ENCODE assay signal across 11 cellular contexts in genomic region chr16:2476345-2476720, GRCh38. TPM values are rescaled to one million over a fixed set of nuclear protein-coding genes. Genes with fewer than 3 reads are reported as not detected.
DNase-seq lines count a peak whose midpoint lies in the region; ATAC-seq and TF ChIP-seq lines count a peak whose summit lies in the region.
"Had no signal": no experiment of that assay in that cellular context is flagged by ENCODE, and none has a peak within 500 bp of the region (broad histone marks: within the 10 kb centered on the region; RNA-seq: fewer than 3 reads in every experiment).

No MANE protein-coding gene starts in this region.

- no peak for ATAC-seq in body of pancreas

- peaks cover 18% of the 10 kb centered on the region for H3K4me1 Mint-ChIP-seq in neural progenitor cell

- H3K27me3 Mint-ChIP-seq in neural progenitor cell (ENCODE audit: insufficient read depth, low read depth): no peaks in the 10 kb centered on the region

- H3K27me3 ChIP-seq in Karpas-422 (ENCODE audit: low read length) (no peaks in the 10 kb centered on the region), body of pancreas (no peaks in the 10 kb centered on the region), neural progenitor cell (peaks cover 52% of the 10 kb centered on the region), ascending aorta (peaks cover 12% of the 10 kb centered on the region)

- H3K36me3 Mint-ChIP-seq in neural progenitor cell: no peaks in the 10 kb centered on the region

- H3K36me3 ChIP-seq in Karpas-422 (ENCODE audit: insufficient read depth, low read length): no peaks in the 10 kb centered on the region
- H3K36me3 ChIP-seq in body of pancreas (replicated peaks in 1 of 2; ENCODE audit: insufficient read depth in 1 of 2, low read depth in 2 of 2): no peaks in the 10 kb centered on the region
- no peaks in the 10 kb centered on the region for H3K36me3 ChIP-seq in neural progenitor cell
- no peaks in the 10 kb centered on the region for H3K36me3 ChIP-seq in ascending aorta

- peaks cover 29% of the 10 kb centered on the region for H3F3A ChIP-seq in neural progenitor cell (ENCODE audit: low read depth)

- no peak overlapping the region for H3K27ac Mint-ChIP-seq in neural progenitor cell

- TF ChIP-seq CTCF in body of pancreas (IDR thresholded peaks at IDR 0.05) (no peak), neural progenitor cell (IDR thresholded peaks at IDR 0.05) (no peak), ascending aorta (IDR thresholded peaks at IDR 0.05) (no peak)

- H3K4me2 ChIP-seq in Karpas-422 (ENCODE audit: low read depth, low read length, poor library complexity, severe bottlenecking) (peak overlapping the region; percentile 90), neural progenitor cell (no peak overlapping the region)

- TF ChIP-seq POLR2A in body of pancreas (IDR thresholded peaks at IDR 0.05): no peak

- H3K9me3 Mint-ChIP-seq in neural progenitor cell: no peaks in the 10 kb centered on the region

- peak overlapping the region; percentile 82 for H3K4me3 ChIP-seq in Karpas-422 (ENCODE audit: low read length)
- H3K4me3 ChIP-seq in body of pancreas: no peak overlapping the region
- no peak overlapping the region for H3K4me3 ChIP-seq in neural progenitor cell
- H3K4me3 ChIP-seq in ascending aorta: no peak overlapping the region

- H2AFZ ChIP-seq in Karpas-422 (ENCODE audit: low read length) (no peak overlapping the region), neural progenitor cell (replicated peaks) (no peak overlapping the region)

- H3K27ac ChIP-seq in Karpas-422 (ENCODE audit: low read length) (no peak overlapping the region), body of pancreas (peak overlapping the region; percentile 67 to 91 (median 88)), neural progenitor cell (no peak overlapping the region), ascending aorta (no peak overlapping the region)

- no peaks in the 10 kb centered on the region for H3K9me2 ChIP-seq in Karpas-422 (replicated peaks; ENCODE audit: insufficient read depth, low read length)

- H3K79me2 ChIP-seq in Karpas-422 (ENCODE audit: low read length) (peaks cover 59% of the 10 kb centered on the region), neural progenitor cell (ENCODE audit: low read depth) (peaks cover 10% of the 10 kb centered on the region)

- H3K4me1 ChIP-seq in Karpas-422 (ENCODE audit: low read length) (peaks cover 44% of the 10 kb centered on the region), body of pancreas (peaks cover 73% of the 10 kb centered on the region), neural progenitor cell (peaks cover 14% of the 10 kb centered on the region), ascending aorta (peaks cover 21% of the 10 kb centered on the region in 2 donors)

- intact Hi-C loops in body of pancreas (cut with DNase I) (no loop called here), ascending aorta (cut with DNase I) (no loop called here)

- H3K9me3 ChIP-seq in Karpas-422 (ENCODE audit: low read length) (no peaks in the 10 kb centered on the region), body of pancreas (no peaks in the 10 kb centered on the region), neural progenitor cell (ENCODE audit: low read depth) (no peaks in the 10 kb centered on the region), ascending aorta (no peaks in the 10 kb centered on the region)

- H4K20me1 ChIP-seq in Karpas-422 (ENCODE audit: insufficient read depth, low read depth, low read length) (peaks cover 38% of the 10 kb centered on the region), neural progenitor cell (ENCODE audit: low read depth) (peaks cover 54% of the 10 kb centered on the region)

- DNase-seq in NCI-H82 (lab: John Stamatoyannopoulos, UW) (peak; percentile 30), NCI-H82 treated with DMSO at 0.1 percent for 48 hours (lab: John Stamatoyannopoulos, UW; ENCODE audit: unreplicated experiment) (no peak), Karpas-422 (no peak), body of pancreas (no peak), neural progenitor cell (ENCODE audit: low spot score) (no peak), ascending aorta (ENCODE audit: low spot score in 2 of 2) (no peak), AG08396 (ENCODE audit: low spot score) (no peak), T-helper 9 cell (no peak)
- DNase-seq: GF-D8; MV-4-11; NK-92 treated with Interleukin-12 subunit alpha and Interleukin-12 subunit beta, amount 100 ng/mL, for 24 hours had no signal

- H3K4me3 Mint-ChIP-seq in neural progenitor cell: peak overlapping the region; percentile 80

- WGBS in body of pancreas, 2 donors: 28 to 39% methylated on average over 9 of the region's 9 CpGs

- 0 out of 2 replicates have a peak overlapping the region, but pooled peaks have one; percentile 85 for H3K9ac ChIP-seq in Karpas-422 (ENCODE audit: low read length)
- no peak overlapping the region for H3K9ac ChIP-seq in neural progenitor cell

RNA-seq across cellular contexts. Expression of gene TBC1D24, which starts 1.4 kb away (rescaled TPM):
- total RNA-seq in Karpas-422 (2014; rRNA removed; shearing (Covaris generic); ENCODE audit: low replicate concordance): 15.8 and 20.5 TPM in 2 replicates
- total RNA-seq in body of pancreas (10 to 100 TPM; 18.7 to 30.0 TPM), neural progenitor cell (ENCODE audit: low replicate concordance) (8.2 and 11.9 TPM in 2 replicates), ascending aorta (22.5 TPM)

RNA-seq across cellular contexts. Expression of gene NTN3, which starts 5.2 kb away (rescaled TPM):
- 0.45 and 0.94 TPM in 2 replicates for total RNA-seq in Karpas-422 (2014; rRNA removed; shearing (Covaris generic); ENCODE audit: low replicate concordance)
- total RNA-seq in body of pancreas: not detected
- 1.7 and 3.6 TPM in 2 replicates for total RNA-seq in neural progenitor cell (ENCODE audit: low replicate concordance)
- total RNA-seq in ascending aorta: not detected

RNA-seq across cellular contexts. Expression of gene TEDC2, which starts 16.4 kb away (rescaled TPM):
- 6.4 and 27.7 TPM in 2 replicates for total RNA-seq in Karpas-422 (2014; rRNA removed; shearing (Covaris generic); ENCODE audit: low replicate concordance)
- total RNA-seq in body of pancreas (not detected), neural progenitor cell (ENCODE audit: low replicate concordance) (29.1 and 62.1 TPM in 2 replicates), ascending aorta (not detected)

RNA-seq across cellular contexts. Expression of gene ATP6V0C, which starts 37.4 kb away (rescaled TPM):
- total RNA-seq in Karpas-422 (2014; rRNA removed; shearing (Covaris generic); ENCODE audit: low replicate concordance): 29.4 and 30.2 TPM in 2 replicates
- 10 to 100 TPM; 33.5 to 38.9 TPM for total RNA-seq in body of pancreas
- 11.6 and 44.3 TPM in 2 replicates for total RNA-seq in neural progenitor cell (ENCODE audit: low replicate concordance)
- total RNA-seq in ascending aorta: 91.9 TPM

RNA-seq across cellular contexts. Expression of gene AMDHD2, which starts 43.8 kb away (rescaled TPM):
- 22.7 and 51.7 TPM in 2 replicates for total RNA-seq in Karpas-422 (2014; rRNA removed; shearing (Covaris generic); ENCODE audit: low replicate concordance)
- total RNA-seq in body of pancreas (10 to 100 TPM; 13.7 to 33.6 TPM), neural progenitor cell (ENCODE audit: low replicate concordance) (11.7 and 39.2 TPM in 2 replicates), ascending aorta (16.1 TPM)

Comparison
In these comparisons a context has a peak if more than half of its experiments do, and no peak if none do; other contexts are left out.
1. H3K27ac ChIP-seq: peak in body of pancreas (4 of 4); none in Karpas-422 (single experiment), neural progenitor cell (single experiment) and ascending aorta (0 of 2).